ENCODE assay signal across 7 cellular contexts in the genomic region with DNA sequence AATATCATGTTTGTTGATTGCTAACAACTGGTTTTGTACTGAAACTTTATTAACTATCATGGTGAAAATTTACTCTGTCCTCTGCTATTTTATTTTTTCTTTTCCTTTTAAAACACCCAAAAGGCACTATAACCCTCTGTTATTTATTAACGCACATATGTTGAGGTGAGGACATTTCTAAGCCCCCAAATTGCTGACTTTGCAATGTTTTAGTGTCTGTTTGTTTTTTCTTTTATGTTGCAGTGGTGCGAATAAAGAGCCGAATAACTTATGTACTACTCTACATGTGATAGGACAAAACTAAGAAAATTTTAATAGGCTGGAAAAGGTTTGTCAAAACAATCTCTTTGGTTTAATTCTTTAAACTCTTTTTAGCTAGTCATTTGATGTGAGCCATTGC.
"Had no signal": no experiment of that assay in that cellular context is flagged by ENCODE, and none has a peak within 500 bp of the region (broad histone marks: within the 10 kb centered on the region; RNA-seq: fewer than 3 reads in every experiment).

No MANE protein-coding gene starts in this region.

- DNase-seq: GM23248, GOT3, H9, HCEC 1CT, KG1 had no signal

- H3K27ac ChIP-seq: GM23248, HL-60 had no signal

- H3K4me3 ChIP-seq: GM23248 had no signal

- H3K9ac ChIP-seq: GM23248 had no signal

- H2AFZ ChIP-seq: GM23248 had no signal

- FAIRE-seq: H54 had no signal
